ENCODE assay signal across 7 cellular contexts in the genomic region with DNA sequence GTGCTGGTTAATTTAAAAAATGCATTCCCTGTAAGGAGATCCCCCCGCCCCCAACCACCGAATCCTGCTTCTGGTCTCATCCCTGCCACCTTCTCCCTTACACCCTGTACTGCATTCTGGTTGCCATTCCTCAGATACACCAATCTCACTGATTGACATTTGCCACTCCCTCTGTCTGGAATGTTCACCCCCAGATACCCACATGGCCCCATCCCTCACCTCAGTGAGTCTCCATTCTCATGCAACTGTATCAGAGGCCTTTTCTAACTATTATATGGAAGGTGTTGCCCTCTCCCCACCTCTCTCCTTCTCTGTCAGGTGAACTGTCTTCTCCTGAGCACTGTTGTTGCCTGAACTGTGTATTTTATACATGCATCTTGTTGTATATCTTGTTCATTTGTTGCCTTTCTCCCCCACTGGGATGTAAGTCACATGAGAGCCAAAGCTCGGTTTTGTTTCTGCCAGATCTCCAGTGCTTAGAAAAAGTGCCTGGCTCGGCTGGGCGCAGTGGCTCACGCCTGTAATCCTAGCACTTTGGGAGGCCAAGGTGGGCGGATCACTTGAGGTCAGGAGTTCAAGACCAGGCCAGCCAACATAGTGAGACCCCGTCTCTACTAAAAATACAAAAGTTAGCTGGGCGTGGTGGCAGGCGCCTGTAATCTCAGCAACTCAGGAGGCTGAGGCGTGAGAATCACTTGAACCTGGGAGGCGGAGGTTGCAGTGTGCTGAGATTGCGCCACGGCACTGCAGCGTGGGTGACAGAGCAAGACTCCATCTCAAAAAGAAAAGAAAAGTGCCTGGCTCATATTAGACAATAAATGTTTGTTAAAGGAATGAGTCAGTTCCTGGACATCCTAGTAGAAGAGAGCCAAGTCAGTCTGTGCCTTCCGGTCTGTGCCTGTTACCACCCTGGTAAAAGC.
A peak's percentile ranks its signal among the peaks of the same experiment; 100 is the strongest.
DNase-seq lines count a peak whose midpoint lies in the region; ATAC-seq and TF ChIP-seq lines count a peak whose summit lies in the region.

No MANE protein-coding gene starts in this region.

- peak overlapping the region in 1 of 10 donors; percentile 7 for H3K4me3 ChIP-seq in heart right ventricle
- H3K4me3 ChIP-seq in colonic mucosa, result no peak overlapping the region

- no peaks in the 10 kb centered on the region; the same call in 1 of the 2 replicates for H3K27me3 Mint-ChIP-seq in HFFc6 (ENCODE audit: insufficient read depth)
- no peaks in the 10 kb centered on the region for H3K27me3 Mint-ChIP-seq in activated T-helper 1 cell treated with anti-CD3 and anti-CD28 coated beads, Interleukin-12 subunit alpha, Interleukin-12 subunit beta, Interleukin-2, Interleukin-4 antibody, amounts not matched to agents 30 ng/mL and 10 ng/mL and 1 ng/mL, durations not matched to agents 14 hours and 24 hours and 36 hours (ENCODE audit: insufficient read depth)
- no peaks in the 10 kb centered on the region for H3K27me3 Mint-ChIP-seq in stimulated activated naive CD8-positive, alpha-beta T cell treated with anti-CD3 and anti-CD28 coated beads, Interleukin-15, amount 100 ng/mL, for 72 hours

- H3K9me3 Mint-ChIP-seq in HFFc6, result no peaks in the 10 kb centered on the region
- no peaks in the 10 kb centered on the region for H3K9me3 Mint-ChIP-seq in activated T-helper 1 cell treated with anti-CD3 and anti-CD28 coated beads, Interleukin-12 subunit alpha, Interleukin-12 subunit beta, Interleukin-2, Interleukin-4 antibody, amounts not matched to agents 30 ng/mL and 10 ng/mL and 1 ng/mL, durations not matched to agents 14 hours and 24 hours and 36 hours
- no peaks in the 10 kb centered on the region for H3K9me3 Mint-ChIP-seq in stimulated activated naive CD8-positive, alpha-beta T cell treated with anti-CD3 and anti-CD28 coated beads, Interleukin-15, amount 100 ng/mL, for 72 hours

- H3K36me3 ChIP-seq in heart right ventricle (peaks cover 0 to 16% (median 0%) of the 10 kb centered on the region in 9 donors), colonic mucosa (no peaks in the 10 kb centered on the region)

- H3K27ac Mint-ChIP-seq in HFFc6, result peak overlapping the region; percentile 77
- peak overlapping the region; percentile 45 for H3K27ac Mint-ChIP-seq in activated T-helper 1 cell treated with anti-CD3 and anti-CD28 coated beads, Interleukin-12 subunit alpha, Interleukin-12 subunit beta, Interleukin-2, Interleukin-4 antibody, amounts not matched to agents 30 ng/mL and 10 ng/mL and 1 ng/mL, durations not matched to agents 14 hours and 24 hours and 36 hours
- peak overlapping the region; percentile 8 to 85 for H3K27ac Mint-ChIP-seq in stimulated activated naive CD8-positive, alpha-beta T cell treated with anti-CD3 and anti-CD28 coated beads, Interleukin-15, amount 100 ng/mL, for 72 hours

- peak overlapping the region; percentile 41 for H3K4me3 Mint-ChIP-seq in HFFc6
- no peak overlapping the region for H3K4me3 Mint-ChIP-seq in activated T-helper 1 cell treated with anti-CD3 and anti-CD28 coated beads, Interleukin-12 subunit alpha, Interleukin-12 subunit beta, Interleukin-2, Interleukin-4 antibody, amounts not matched to agents 30 ng/mL and 10 ng/mL and 1 ng/mL, durations not matched to agents 14 hours and 24 hours and 36 hours
- peak overlapping the region; percentile 40 to 47 for H3K4me3 Mint-ChIP-seq in stimulated activated naive CD8-positive, alpha-beta T cell treated with anti-CD3 and anti-CD28 coated beads, Interleukin-15, amount 100 ng/mL, for 72 hours

- WGBS in heart right ventricle, 2 donors, result 47 to 58% methylated on average over 16 of the region's 16 CpGs

- H3K27me3 ChIP-seq in heart right ventricle (no peaks in the 10 kb centered on the region), colonic mucosa (no peaks in the 10 kb centered on the region)

- H3K9ac ChIP-seq in colonic mucosa (ENCODE audit: low read depth in 2 of 2, low read length in 2 of 2), result no peak overlapping the region

- H3K9me3 ChIP-seq in heart right ventricle, result no peaks in the 10 kb centered on the region
- H3K9me3 ChIP-seq in colonic mucosa, result no peaks in the 10 kb centered on the region

- DNase-seq in HFFc6, result peak; percentile 71
- no peak for DNase-seq in activated T-helper 1 cell treated with anti-CD3 and anti-CD28 coated beads, Interleukin-12 subunit alpha, Interleukin-12 subunit beta, Interleukin-2, Interleukin-4 antibody, amounts not matched to agents 30 ng/mL and 10 ng/mL and 1 ng/mL, durations not matched to agents 14 hours and 24 hours and 36 hours (ENCODE audit: low spot score)
- DNase-seq in heart right ventricle, result no peak
- DNase-seq in stimulated activated naive CD8-positive, alpha-beta T cell treated with anti-CD3 and anti-CD28 coated beads, Interleukin-15, amount 100 ng/mL, for 72 hours, result no peak
- DNase-seq in D341Med (ENCODE audit: low spot score), result no peak
- DNase-seq in colonic mucosa, result no peak

- H3K27ac ChIP-seq in heart right ventricle, result peak overlapping the region in 8 of 10 donors; percentile 2 to 73 (median 35)
- H3K27ac ChIP-seq in colonic mucosa, result no peak overlapping the region

- H3K4me1 ChIP-seq in heart right ventricle, result peaks cover 17 to 88% (median 74%) of the 10 kb centered on the region in 9 donors
- H3K4me1 ChIP-seq in colonic mucosa, result no peaks in the 10 kb centered on the region

- peaks cover 23% of the 10 kb centered on the region for H3K36me3 Mint-ChIP-seq in HFFc6 (ENCODE audit: low read depth)
- peaks cover 17% of the 10 kb centered on the region for H3K36me3 Mint-ChIP-seq in activated T-helper 1 cell treated with anti-CD3 and anti-CD28 coated beads, Interleukin-12 subunit alpha, Interleukin-12 subunit beta, Interleukin-2, Interleukin-4 antibody, amounts not matched to agents 30 ng/mL and 10 ng/mL and 1 ng/mL, durations not matched to agents 14 hours and 24 hours and 36 hours (ENCODE audit: low read depth)

- ATAC-seq in heart right ventricle, result peak in 7 of 8 donors; percentile 41 to 82 (median 60)
- no peak for ATAC-seq in stimulated activated naive CD8-positive, alpha-beta T cell treated with anti-CD3 and anti-CD28 coated beads, Interleukin-15, amount 100 ng/mL, for 72 hours
- no peak for ATAC-seq in GM21528 (IDR thresholded peaks at IDR 0.05; ENCODE audit: low FRiP score, unreplicated experiment)

- no peak for TF ChIP-seq CTCF in HFFc6 (IDR thresholded peaks at IDR 0.05)
- TF ChIP-seq CTCF in heart right ventricle (IDR thresholded peaks at IDR 0.05), result no peak
- no peak for TF ChIP-seq CTCF in colonic mucosa (IDR thresholded peaks at IDR 0.05)

- H3K4me1 Mint-ChIP-seq in HFFc6 (ENCODE audit: low read depth), result peaks cover 55% of the 10 kb centered on the region
- H3K4me1 Mint-ChIP-seq in activated T-helper 1 cell treated with anti-CD3 and anti-CD28 coated beads, Interleukin-12 subunit alpha, Interleukin-12 subunit beta, Interleukin-2, Interleukin-4 antibody, amounts not matched to agents 30 ng/mL and 10 ng/mL and 1 ng/mL, durations not matched to agents 14 hours and 24 hours and 36 hours (ENCODE audit: low read depth), result peaks cover 52% of the 10 kb centered on the region
- peaks cover 88% of the 10 kb centered on the region for H3K4me1 Mint-ChIP-seq in stimulated activated naive CD8-positive, alpha-beta T cell treated with anti-CD3 and anti-CD28 coated beads, Interleukin-15, amount 100 ng/mL, for 72 hours

- intact Hi-C loops in activated T-helper 1 cell treated with anti-CD3 and anti-CD28 coated beads, Interleukin-12 subunit alpha, Interleukin-12 subunit beta, Interleukin-2, Interleukin-4 antibody, amounts not matched to agents 30 ng/mL and 10 ng/mL and 1 ng/mL, durations not matched to agents 14 hours and 24 hours and 36 hours (cut with micrococcal nuclease), result no loop called here
- intact Hi-C loops in heart right ventricle (cut with DNase I), result loop anchor here in 1 of 10 donors (2.0 kb wide), 1 partner anchor 24 kb away; no protein-coding TSS in a partner anchor
- intact Hi-C loops in colonic mucosa (cut with DNase I), result no loop called here

Comparison
In these comparisons a context has a peak if more than half of its experiments do, and no peak if none do; other contexts are left out.
1. ATAC-seq: peak in heart right ventricle (7 of 8); none in stimulated activated naive CD8-positive, alpha-beta T cell treated with anti-CD3 and anti-CD28 coated beads, Interleukin-15, amount 100 ng/mL, for 72 hours (single experiment) and GM21528 (single experiment).
2. Peak in every context shown above with its lines, with median percentiles within 50 percentile points of each other: H3K27ac Mint-ChIP-seq.